31 cellular contexts compared by ENCODE assay signal in the genomic region with DNA sequence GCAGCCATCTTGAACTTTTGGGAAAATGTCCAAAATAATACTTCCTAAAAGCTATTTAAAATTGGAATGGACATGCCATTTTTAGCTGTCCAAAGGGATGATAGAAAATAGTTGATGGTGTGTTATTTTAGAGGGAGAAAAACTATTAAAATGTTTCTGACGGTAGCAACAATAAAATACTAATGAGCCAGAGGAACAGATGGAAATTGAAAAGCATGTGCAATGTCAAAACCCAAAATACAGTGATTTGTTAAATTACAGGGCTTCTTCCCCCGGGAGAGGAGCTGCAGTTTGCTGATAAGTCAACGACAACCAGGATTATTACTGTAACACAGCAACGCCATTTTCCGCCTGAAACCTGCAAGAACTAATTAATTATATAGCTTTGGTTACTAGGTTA.
"Had no signal": no experiment of that assay in that cellular context is flagged by ENCODE, and none has a peak within 500 bp of the region (broad histone marks: within the 10 kb centered on the region; RNA-seq: fewer than 3 reads in every experiment).

No MANE protein-coding gene starts in this region.

- FAIRE-seq: colon, endometrium, endothelial cell of umbilical vein, frontal cortex had no signal

- DNase-seq: activated B cell treated with CpG ODN at 0.5 μM for 24 hours; activated CD4-positive, alpha-beta T cell treated with anti-CD3 and anti-CD28 coated beads for 48 hours; activated CD4-positive, alpha-beta T cell treated with anti-CD3 and anti-CD28 coated beads, Interleukin-2, amount 50 U/mL, for 1 hour; activated CD4-positive, alpha-beta T cell treated with anti-CD3 and anti-CD28 coated beads, Interleukin-2, amount 50 U/mL, for 48 hours; activated CD8-positive, alpha-beta memory T cell treated with anti-CD3 and anti-CD28 coated beads for 24 hours; activated CD8-positive, alpha-beta T cell treated with anti-CD3 and anti-CD28 coated beads for 36 hours; activated effector memory CD4-positive, alpha-beta T cell treated with anti-CD3 and anti-CD28 coated beads, Interleukin-2, amount 50 U/mL, for 16 hours; activated naive CD4-positive, alpha-beta T cell treated with anti-CD3 and anti-CD28 coated beads for 36 hours; activated naive CD8-positive, alpha-beta T cell treated with anti-CD3 and anti-CD28 coated beads for 36 hours; activated naive CD8-positive, alpha-beta T cell treated with anti-CD3 and anti-CD28 coated beads, Interleukin-2, amount 50 U/mL, for 24 hours; activated T-cell treated with anti-CD3 and anti-CD28 coated beads, Interleukin-2, amount 50 U/mL, for 1 hour; activated T-cell treated with anti-CD3 and anti-CD28 coated beads, Interleukin-2, amount 50 U/mL, for 48 hours; adrenal gland; amygdala; aorta; body of pancreas; central memory CD4-positive, alpha-beta T cell; cortex of kidney; dermis blood vessel endothelial cell; effector CD4-positive, alpha-beta T cell; effector memory CD8-positive, alpha-beta T cell; foreskin fibroblast; head of caudate nucleus; T-helper 1 cell; T-helper 17 cell; T1000; WERI-Rb-1 had no signal
